ENCODE assay signal across 1 cellular context in the genomic region with DNA sequence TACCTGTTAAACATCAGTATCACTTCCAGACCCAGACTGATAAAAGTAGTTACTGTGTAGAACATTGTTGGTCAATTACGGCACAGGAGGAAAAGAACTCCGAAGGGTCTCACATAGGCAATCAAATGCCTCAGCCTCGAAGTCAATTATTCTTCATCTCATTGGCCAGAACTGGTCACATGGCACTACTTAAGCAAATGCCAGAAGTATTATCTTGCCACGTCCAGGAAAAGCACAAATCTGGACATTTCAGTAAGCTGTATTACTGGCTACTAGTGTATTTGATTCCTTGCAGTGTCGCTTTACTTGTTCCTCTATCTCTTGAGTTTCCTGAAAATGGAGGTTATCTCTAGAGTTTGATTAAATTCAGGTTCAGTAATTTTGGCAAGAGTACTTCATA.
TF ChIP-seq lines count a peak whose summit lies in the region.

No MANE protein-coding gene starts in this region.

TF ChIP-seq in Ishikawa, 13 proteins besides CTCF, POLR2A, EP300 and RAD21:
- TF ChIP-seq, protein P1, sequence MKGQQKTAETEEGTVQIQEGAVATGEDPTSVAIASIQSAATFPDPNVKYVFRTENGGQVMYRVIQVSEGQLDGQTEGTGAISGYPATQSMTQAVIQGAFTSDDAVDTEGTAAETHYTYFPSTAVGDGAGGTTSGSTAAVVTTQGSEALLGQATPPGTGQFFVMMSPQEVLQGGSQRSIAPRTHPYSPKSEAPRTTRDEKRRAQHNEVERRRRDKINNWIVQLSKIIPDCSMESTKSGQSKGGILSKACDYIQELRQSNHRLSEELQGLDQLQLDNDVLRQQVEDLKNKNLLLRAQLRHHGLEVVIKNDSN (IDR thresholded peaks at IDR 0.05): peak; percentile 82
- TF ChIP-seq ZBTB7A (IDR thresholded peaks at IDR 0.05; ENCODE audit: low read depth): no peak
TF ChIP-seq in Ishikawa: peak in this region for 1.
